9 cellular contexts compared by ENCODE assay signal in the genomic region with DNA sequence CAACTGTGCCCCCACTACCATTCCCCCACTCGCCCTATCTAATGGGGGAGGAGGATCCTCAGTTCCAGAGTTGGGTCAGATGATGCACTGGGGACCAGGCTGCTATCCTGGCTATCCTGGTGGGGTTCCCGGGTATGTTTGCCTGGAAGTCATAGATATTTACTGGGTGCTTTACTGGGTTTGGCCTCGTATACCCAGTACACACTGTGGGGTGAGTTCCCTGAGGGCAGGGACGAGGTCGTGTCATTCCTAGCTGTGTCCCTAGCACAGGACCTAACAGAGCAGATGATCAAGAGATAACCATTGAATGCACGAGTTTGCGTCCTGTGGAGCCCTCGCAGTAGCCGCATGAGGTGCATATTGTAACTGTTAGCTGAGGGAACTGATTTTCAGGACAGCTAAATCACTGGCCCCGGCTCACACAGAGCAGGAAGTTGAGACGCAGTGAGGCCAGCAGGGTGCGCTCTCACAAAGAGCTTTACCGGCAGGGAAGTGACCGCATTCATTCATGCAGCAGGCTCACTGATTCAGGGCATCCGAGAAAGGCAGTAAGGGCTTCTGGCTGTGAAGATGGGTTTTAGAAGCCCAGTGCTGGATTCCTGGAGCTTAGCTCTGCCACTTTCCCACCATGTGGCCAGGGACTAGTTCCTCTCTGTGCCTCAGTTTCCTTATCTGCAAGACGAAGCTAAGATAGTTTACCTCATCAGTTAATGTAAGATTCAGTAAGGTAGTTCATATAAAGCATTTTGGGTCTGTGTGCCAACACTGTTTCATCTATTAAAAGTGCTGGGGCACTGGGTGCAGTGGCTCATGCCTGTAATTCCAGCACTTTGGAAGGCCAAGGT. TPM values are rescaled to one million over a fixed set of nuclear protein-coding genes. Genes with fewer than 3 reads are reported as not detected.
DNase-seq lines count a peak whose midpoint lies in the region; ATAC-seq lines count a peak whose summit lies in the region.
"Had no signal": no experiment of that assay in that cellular context is flagged by ENCODE, and none has a peak within 500 bp of the region (broad histone marks: within the 10 kb centered on the region; RNA-seq: fewer than 3 reads in every experiment).

No MANE protein-coding gene starts in this region.

- peaks cover 43% of the 10 kb centered on the region for H3K36me3 ChIP-seq in HAP-1 (replicated peaks)
- H3K36me3 ChIP-seq: ovary had no signal

- no peaks in the 10 kb centered on the region for H3K9me3 ChIP-seq in HAP-1
- H3K9me3 ChIP-seq: ovary had no signal

- no peaks in the 10 kb centered on the region for H3K9me3 Mint-ChIP-seq in T-cell

- peaks cover 11% of the 10 kb centered on the region for H3K36me3 Mint-ChIP-seq in T-cell

- peak; percentile 75 to 89 (median 84) for ATAC-seq in T-cell (replicated peaks in 1 of 4)
- no peak for ATAC-seq in HG03520 (IDR thresholded peaks at IDR 0.05; ENCODE audit: unreplicated experiment)

- peak; percentile 73 for DNase-seq in AG08396 (ENCODE audit: low spot score)
- DNase-seq in HAP-1 (ENCODE audit: low spot score in 2 of 2): peak; percentile 60 to 85
- peak; percentile 42 to 76 (median 63) for DNase-seq in T-cell
- DNase-seq in amniotic epithelial cell (ENCODE audit: low read depth): peak; percentile 63
- DNase-seq in islet precursor cell: peak; percentile 92
- DNase-seq in stimulated activated CD4-positive, alpha-beta T cell treated with anti-CD3 and anti-CD28 coated beads, TNF-alpha, amount 100 ng/mL, for 4 hours (ENCODE audit: low read depth in 3 of 3): peak in 2 of 3 experiments; percentile 37 to 48
- DNase-seq in NCI-H2029 (lab: John Stamatoyannopoulos, UW): no peak

- no peak overlapping the region for H3K4me3 ChIP-seq in HAP-1
- H3K4me3 ChIP-seq: ovary had no signal

- H3K4me3 Mint-ChIP-seq in T-cell: no peak overlapping the region

- H3K4me1 ChIP-seq in HAP-1: peaks cover 3% of the 10 kb centered on the region

- no peaks in the 10 kb centered on the region for H3K27me3 ChIP-seq in HAP-1 (ENCODE audit: low read depth)
- H3K27me3 ChIP-seq: ovary had no signal

- H3K4me1 Mint-ChIP-seq in T-cell: peaks cover 15 to 21% (median 20%) of the 10 kb centered on the region in 3 donors

- H3K27ac Mint-ChIP-seq in T-cell: no peak overlapping the region

- no peaks in the 10 kb centered on the region for H3K27me3 Mint-ChIP-seq in T-cell

- CTCF ChIA-PET in T-cell (lab: Charles Lee): interaction anchor here (0.6 to 1.6 kb wide), 6 partner anchors 9 to 199 kb away, joined by 3 to 7 read pairs (median 5); a partner anchor contains a TSS

- in situ Hi-C loops in HAP-1 (cut with MboI; ENCODE audit: low sequenced_read_pairs): no loop called here

- POLR2A ChIA-PET in T-cell (lab: Charles Lee): interaction anchor here in 1 of 2 donors (0.5 to 0.6 kb wide), 2 partner anchors 92 to 354 kb away, joined by 4 to 12 read pairs; no protein-coding TSS in a partner anchor

RNA-seq across cellular contexts. Expression of a gene that starts 6.0 kb away (rescaled TPM):
- 10 to 100 TPM; 20.3 to 48.7 (median 41.4) TPM for total RNA-seq in T-cell

RNA-seq across cellular contexts. Expression of a gene that starts 6.6 kb away (rescaled TPM):
- 10 to 100 TPM; 28.1 to 58.9 (median 52.4) TPM for total RNA-seq in T-cell

RNA-seq across cellular contexts. Expression of a gene that starts 17.2 kb away (rescaled TPM):
- under 1 TPM in 1 of 5 donors, not detected in 4; 0.57 TPM for total RNA-seq in T-cell
- total RNA-seq: ovary had no signal

RNA-seq across cellular contexts. Expression of a gene that starts 24.4 kb away (rescaled TPM):
- not detected for total RNA-seq in T-cell
- total RNA-seq: ovary had no signal

RNA-seq across cellular contexts. Expression of a gene that starts 32.0 kb away (rescaled TPM):
- total RNA-seq in T-cell: not detected
- total RNA-seq: ovary had no signal
